1 cellular context compared by ENCODE assay signal in the genomic region with DNA sequence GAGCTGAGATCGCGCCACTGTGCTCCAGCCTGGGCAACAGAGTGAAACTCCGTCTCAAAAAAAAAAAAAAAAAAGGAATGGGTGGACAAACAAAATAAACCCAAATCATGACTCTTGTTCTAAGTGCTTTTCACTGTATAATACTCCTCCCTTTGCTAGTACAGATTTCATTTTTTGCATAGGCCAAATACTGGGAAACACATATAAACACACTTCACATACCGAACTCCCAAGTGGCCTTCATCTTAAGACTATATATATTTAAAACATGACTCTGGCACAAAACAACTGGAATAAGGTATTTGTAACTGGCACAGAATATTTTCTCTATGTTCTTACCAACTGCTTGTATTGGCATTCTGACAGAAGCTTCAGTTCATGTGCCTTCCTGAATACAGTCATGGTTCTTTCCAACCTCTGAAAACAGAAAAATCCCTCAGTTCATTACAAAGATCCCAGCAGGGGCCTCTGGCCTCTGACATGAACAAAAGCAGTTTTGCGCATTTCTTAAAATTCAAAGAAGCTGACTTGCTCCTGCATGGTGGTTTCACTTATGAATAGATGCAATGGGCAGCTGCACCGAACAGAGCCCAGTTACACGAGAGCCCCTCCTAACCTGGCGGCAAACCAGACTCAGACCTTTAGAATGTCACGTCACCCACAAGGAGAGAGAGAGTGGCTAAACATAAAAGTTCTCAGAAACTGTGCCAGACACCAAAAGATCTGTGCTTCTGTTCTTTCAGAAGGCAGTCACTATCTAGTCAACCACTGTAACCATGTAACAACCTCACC.
TF ChIP-seq lines count a peak whose summit lies in the region.

No MANE protein-coding gene starts in this region.

TF ChIP-seq in GM12878, 131 proteins besides CTCF, POLR2A, EP300 and RAD21:
- TF ChIP-seq ESRRA (IDR thresholded peaks at IDR 0.05; ENCODE audit: low read length) (no peak), MEF2A (IDR thresholded peaks at IDR 0.05; ENCODE audit: insufficient read depth, low read depth, low read length) (no peak), TARDBP (IDR thresholded peaks at IDR 0.05; ENCODE audit: borderline replicate concordance) (no peak), ZZZ3 (IDR thresholded peaks at IDR 0.05; ENCODE audit: control insufficient read depth, insufficient read length, low read depth) (no peak), CREM (IDR thresholded peaks at IDR 0.05; ENCODE audit: low read depth) (no peak), FOXK2 (IDR thresholded peaks at IDR 0.05) (no peak)
- TF ChIP-seq, protein P1, sequence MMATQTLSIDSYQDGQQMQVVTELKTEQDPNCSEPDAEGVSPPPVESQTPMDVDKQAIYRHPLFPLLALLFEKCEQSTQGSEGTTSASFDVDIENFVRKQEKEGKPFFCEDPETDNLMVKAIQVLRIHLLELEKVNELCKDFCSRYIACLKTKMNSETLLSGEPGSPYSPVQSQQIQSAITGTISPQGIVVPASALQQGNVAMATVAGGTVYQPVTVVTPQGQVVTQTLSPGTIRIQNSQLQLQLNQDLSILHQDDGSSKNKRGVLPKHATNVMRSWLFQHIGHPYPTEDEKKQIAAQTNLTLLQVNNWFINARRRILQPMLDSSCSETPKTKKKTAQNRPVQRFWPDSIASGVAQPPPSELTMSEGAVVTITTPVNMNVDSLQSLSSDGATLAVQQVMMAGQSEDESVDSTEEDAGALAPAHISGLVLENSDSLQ (IDR thresholded peaks at IDR 0.05) = no peak
- TF ChIP-seq, protein P2, sequence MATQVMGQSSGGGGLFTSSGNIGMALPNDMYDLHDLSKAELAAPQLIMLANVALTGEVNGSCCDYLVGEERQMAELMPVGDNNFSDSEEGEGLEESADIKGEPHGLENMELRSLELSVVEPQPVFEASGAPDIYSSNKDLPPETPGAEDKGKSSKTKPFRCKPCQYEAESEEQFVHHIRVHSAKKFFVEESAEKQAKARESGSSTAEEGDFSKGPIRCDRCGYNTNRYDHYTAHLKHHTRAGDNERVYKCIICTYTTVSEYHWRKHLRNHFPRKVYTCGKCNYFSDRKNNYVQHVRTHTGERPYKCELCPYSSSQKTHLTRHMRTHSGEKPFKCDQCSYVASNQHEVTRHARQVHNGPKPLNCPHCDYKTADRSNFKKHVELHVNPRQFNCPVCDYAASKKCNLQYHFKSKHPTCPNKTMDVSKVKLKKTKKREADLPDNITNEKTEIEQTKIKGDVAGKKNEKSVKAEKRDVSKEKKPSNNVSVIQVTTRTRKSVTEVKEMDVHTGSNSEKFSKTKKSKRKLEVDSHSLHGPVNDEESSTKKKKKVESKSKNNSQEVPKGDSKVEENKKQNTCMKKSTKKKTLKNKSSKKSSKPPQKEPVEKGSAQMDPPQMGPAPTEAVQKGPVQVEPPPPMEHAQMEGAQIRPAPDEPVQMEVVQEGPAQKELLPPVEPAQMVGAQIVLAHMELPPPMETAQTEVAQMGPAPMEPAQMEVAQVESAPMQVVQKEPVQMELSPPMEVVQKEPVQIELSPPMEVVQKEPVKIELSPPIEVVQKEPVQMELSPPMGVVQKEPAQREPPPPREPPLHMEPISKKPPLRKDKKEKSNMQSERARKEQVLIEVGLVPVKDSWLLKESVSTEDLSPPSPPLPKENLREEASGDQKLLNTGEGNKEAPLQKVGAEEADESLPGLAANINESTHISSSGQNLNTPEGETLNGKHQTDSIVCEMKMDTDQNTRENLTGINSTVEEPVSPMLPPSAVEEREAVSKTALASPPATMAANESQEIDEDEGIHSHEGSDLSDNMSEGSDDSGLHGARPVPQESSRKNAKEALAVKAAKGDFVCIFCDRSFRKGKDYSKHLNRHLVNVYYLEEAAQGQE (IDR thresholded peaks at IDR 0.05; ENCODE audit: low read depth, low read length) = no peak
- TF ChIP-seq, protein P3, sequence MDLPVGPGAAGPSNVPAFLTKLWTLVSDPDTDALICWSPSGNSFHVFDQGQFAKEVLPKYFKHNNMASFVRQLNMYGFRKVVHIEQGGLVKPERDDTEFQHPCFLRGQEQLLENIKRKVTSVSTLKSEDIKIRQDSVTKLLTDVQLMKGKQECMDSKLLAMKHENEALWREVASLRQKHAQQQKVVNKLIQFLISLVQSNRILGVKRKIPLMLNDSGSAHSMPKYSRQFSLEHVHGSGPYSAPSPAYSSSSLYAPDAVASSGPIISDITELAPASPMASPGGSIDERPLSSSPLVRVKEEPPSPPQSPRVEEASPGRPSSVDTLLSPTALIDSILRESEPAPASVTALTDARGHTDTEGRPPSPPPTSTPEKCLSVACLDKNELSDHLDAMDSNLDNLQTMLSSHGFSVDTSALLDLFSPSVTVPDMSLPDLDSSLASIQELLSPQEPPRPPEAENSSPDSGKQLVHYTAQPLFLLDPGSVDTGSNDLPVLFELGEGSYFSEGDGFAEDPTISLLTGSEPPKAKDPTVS (IDR thresholded peaks at IDR 0.05; ENCODE audit: low read depth, low read length) = no peak
- TF ChIP-seq, protein P4, sequence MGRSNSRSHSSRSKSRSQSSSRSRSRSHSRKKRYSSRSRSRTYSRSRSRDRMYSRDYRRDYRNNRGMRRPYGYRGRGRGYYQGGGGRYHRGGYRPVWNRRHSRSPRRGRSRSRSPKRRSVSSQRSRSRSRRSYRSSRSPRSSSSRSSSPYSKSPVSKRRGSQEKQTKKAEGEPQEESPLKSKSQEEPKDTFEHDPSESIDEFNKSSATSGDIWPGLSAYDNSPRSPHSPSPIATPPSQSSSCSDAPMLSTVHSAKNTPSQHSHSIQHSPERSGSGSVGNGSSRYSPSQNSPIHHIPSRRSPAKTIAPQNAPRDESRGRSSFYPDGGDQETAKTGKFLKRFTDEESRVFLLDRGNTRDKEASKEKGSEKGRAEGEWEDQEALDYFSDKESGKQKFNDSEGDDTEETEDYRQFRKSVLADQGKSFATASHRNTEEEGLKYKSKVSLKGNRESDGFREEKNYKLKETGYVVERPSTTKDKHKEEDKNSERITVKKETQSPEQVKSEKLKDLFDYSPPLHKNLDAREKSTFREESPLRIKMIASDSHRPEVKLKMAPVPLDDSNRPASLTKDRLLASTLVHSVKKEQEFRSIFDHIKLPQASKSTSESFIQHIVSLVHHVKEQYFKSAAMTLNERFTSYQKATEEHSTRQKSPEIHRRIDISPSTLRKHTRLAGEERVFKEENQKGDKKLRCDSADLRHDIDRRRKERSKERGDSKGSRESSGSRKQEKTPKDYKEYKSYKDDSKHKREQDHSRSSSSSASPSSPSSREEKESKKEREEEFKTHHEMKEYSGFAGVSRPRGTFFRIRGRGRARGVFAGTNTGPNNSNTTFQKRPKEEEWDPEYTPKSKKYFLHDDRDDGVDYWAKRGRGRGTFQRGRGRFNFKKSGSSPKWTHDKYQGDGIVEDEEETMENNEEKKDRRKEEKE (IDR thresholded peaks at IDR 0.05) = no peak
- TF ChIP-seq, protein P5, sequence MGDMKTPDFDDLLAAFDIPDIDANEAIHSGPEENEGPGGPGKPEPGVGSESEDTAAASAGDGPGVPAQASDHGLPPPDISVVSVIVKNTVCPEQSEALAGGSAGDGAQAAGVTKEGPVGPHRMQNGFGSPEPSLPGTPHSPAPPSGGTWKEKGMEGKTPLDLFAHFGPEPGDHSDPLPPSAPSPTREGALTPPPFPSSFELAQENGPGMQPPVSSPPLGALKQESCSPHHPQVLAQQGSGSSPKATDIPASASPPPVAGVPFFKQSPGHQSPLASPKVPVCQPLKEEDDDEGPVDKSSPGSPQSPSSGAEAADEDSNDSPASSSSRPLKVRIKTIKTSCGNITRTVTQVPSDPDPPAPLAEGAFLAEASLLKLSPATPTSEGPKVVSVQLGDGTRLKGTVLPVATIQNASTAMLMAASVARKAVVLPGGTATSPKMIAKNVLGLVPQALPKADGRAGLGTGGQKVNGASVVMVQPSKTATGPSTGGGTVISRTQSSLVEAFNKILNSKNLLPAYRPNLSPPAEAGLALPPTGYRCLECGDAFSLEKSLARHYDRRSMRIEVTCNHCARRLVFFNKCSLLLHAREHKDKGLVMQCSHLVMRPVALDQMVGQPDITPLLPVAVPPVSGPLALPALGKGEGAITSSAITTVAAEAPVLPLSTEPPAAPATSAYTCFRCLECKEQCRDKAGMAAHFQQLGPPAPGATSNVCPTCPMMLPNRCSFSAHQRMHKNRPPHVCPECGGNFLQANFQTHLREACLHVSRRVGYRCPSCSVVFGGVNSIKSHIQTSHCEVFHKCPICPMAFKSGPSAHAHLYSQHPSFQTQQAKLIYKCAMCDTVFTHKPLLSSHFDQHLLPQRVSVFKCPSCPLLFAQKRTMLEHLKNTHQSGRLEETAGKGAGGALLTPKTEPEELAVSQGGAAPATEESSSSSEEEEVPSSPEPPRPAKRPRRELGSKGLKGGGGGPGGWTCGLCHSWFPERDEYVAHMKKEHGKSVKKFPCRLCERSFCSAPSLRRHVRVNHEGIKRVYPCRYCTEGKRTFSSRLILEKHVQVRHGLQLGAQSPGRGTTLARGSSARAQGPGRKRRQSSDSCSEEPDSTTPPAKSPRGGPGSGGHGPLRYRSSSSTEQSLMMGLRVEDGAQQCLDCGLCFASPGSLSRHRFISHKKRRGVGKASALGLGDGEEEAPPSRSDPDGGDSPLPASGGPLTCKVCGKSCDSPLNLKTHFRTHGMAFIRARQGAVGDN (IDR thresholded peaks at IDR 0.05) = no peak
- TF ChIP-seq, protein P6, sequence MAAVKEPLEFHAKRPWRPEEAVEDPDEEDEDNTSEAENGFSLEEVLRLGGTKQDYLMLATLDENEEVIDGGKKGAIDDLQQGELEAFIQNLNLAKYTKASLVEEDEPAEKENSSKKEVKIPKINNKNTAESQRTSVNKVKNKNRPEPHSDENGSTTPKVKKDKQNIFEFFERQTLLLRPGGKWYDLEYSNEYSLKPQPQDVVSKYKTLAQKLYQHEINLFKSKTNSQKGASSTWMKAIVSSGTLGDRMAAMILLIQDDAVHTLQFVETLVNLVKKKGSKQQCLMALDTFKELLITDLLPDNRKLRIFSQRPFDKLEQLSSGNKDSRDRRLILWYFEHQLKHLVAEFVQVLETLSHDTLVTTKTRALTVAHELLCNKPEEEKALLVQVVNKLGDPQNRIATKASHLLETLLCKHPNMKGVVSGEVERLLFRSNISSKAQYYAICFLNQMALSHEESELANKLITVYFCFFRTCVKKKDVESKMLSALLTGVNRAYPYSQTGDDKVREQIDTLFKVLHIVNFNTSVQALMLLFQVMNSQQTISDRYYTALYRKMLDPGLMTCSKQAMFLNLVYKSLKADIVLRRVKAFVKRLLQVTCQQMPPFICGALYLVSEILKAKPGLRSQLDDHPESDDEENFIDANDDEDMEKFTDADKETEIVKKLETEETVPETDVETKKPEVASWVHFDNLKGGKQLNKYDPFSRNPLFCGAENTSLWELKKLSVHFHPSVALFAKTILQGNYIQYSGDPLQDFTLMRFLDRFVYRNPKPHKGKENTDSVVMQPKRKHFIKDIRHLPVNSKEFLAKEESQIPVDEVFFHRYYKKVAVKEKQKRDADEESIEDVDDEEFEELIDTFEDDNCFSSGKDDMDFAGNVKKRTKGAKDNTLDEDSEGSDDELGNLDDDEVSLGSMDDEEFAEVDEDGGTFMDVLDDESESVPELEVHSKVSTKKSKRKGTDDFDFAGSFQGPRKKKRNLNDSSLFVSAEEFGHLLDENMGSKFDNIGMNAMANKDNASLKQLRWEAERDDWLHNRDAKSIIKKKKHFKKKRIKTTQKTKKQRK (IDR thresholded peaks at IDR 0.05; ENCODE audit: low read depth, low read length) = no peak
- TF ChIP-seq, protein P7, sequence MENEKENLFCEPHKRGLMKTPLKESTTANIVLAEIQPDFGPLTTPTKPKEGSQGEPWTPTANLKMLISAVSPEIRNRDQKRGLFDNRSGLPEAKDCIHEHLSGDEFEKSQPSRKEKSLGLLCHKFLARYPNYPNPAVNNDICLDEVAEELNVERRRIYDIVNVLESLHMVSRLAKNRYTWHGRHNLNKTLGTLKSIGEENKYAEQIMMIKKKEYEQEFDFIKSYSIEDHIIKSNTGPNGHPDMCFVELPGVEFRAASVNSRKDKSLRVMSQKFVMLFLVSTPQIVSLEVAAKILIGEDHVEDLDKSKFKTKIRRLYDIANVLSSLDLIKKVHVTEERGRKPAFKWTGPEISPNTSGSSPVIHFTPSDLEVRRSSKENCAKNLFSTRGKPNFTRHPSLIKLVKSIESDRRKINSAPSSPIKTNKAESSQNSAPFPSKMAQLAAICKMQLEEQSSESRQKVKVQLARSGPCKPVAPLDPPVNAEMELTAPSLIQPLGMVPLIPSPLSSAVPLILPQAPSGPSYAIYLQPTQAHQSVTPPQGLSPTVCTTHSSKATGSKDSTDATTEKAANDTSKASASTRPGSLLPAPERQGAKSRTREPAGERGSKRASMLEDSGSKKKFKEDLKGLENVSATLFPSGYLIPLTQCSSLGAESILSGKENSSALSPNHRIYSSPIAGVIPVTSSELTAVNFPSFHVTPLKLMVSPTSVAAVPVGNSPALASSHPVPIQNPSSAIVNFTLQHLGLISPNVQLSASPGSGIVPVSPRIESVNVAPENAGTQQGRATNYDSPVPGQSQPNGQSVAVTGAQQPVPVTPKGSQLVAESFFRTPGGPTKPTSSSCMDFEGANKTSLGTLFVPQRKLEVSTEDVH (IDR thresholded peaks at IDR 0.05; ENCODE audit: low read depth, partially characterized antibody) = no peak
